10 cellular contexts compared by ENCODE assay signal in genomic region chr7:54705436-54705835, GRCh38. TPM values are rescaled to one million over a fixed set of nuclear protein-coding genes. Genes with fewer than 3 reads are reported as not detected.
DNase-seq lines count a peak whose midpoint lies in the region; ATAC-seq and TF ChIP-seq lines count a peak whose summit lies in the region.
"Had no signal": no experiment of that assay in that cellular context is flagged by ENCODE, and none has a peak within 500 bp of the region (broad histone marks: within the 10 kb centered on the region; RNA-seq: fewer than 3 reads in every experiment).

No MANE protein-coding gene starts in this region.

- peaks cover 11% of the 10 kb centered on the region for H3K27me3 Mint-ChIP-seq in Caco-2 (ENCODE audit: insufficient read depth, unreplicated experiment)

- H3K79me2 ChIP-seq in hepatocyte = no peaks in the 10 kb centered on the region

- no peaks in the 10 kb centered on the region for H3K9me3 Mint-ChIP-seq in Caco-2 (ENCODE audit: unreplicated experiment)

- no peaks in the 10 kb centered on the region for H4K20me1 ChIP-seq in hepatocyte (ENCODE audit: insufficient read depth, poor library complexity, severe bottlenecking)

- no TSS peak for BruUV-seq in Caco-2 (replicated peaks; lab: Mats Ljungman, UMichigan)

- H2AFZ ChIP-seq in hepatocyte = no peak overlapping the region

- H3K4me1 Mint-ChIP-seq in Caco-2 (ENCODE audit: low read depth, unreplicated experiment) = no peaks in the 10 kb centered on the region

- H3K27ac Mint-ChIP-seq in Caco-2 (ENCODE audit: unreplicated experiment) = no peak overlapping the region

- no peak for ATAC-seq in GM19328 (IDR thresholded peaks at IDR 0.05; ENCODE audit: unreplicated experiment)
- ATAC-seq in GM19452 (IDR thresholded peaks at IDR 0.05; ENCODE audit: unreplicated experiment) = no peak

- no peak for TF ChIP-seq CTCF in GM12865 (IDR thresholded peaks at IDR 0.05; ENCODE audit: insufficient read depth, low read depth, low read length, missing control alignments)
- TF ChIP-seq CTCF in hepatocyte (IDR thresholded peaks at IDR 0.05; ENCODE audit: poor library complexity) = no peak
- no peak for TF ChIP-seq CTCF in Caco-2 (IDR thresholded peaks at IDR 0.05; ENCODE audit: insufficient read depth in 1 of 2, low read depth in 1 of 2, low read length in 1 of 2, severe bottlenecking in 1 of 2, unreplicated experiment in 1 of 2)

- CTCF ChIA-PET in Caco-2 (lab: Charles Lee) = no interaction called here

- no peak overlapping the region for H3K4me3 ChIP-seq in GM12865 (ENCODE audit: low read depth, low read length)
- H3K4me3 ChIP-seq in hepatocyte = no peak overlapping the region
- no peak overlapping the region for H3K4me3 ChIP-seq in Caco-2 (ENCODE audit: low read depth, low read length)

- DNase-seq in GM12865 (ENCODE audit: low read depth) (peak; percentile 11), LoVo (ENCODE audit: low spot score) (peak; percentile 90), amniotic epithelial cell (ENCODE audit: low read depth) (peak; percentile 5), mucosa of gallbladder (ENCODE audit: low spot score) (peak; percentile 65), hepatocyte (ENCODE audit: low spot score) (no peak), Caco-2 (no peak)
- DNase-seq: activated naive CD4-positive, alpha-beta T cell; NCI-H1048 had no signal

- peaks cover 3% of the 10 kb centered on the region for H3K9me3 ChIP-seq in hepatocyte (ENCODE audit: low read depth)
- no peaks in the 10 kb centered on the region for H3K9me3 ChIP-seq in Caco-2

- no peaks in the 10 kb centered on the region for H3K9me2 ChIP-seq in hepatocyte (replicated peaks; ENCODE audit: insufficient read depth)

- no peaks in the 10 kb centered on the region for H3K36me3 Mint-ChIP-seq in Caco-2 (ENCODE audit: insufficient read depth, unreplicated experiment)

- intact Hi-C loops in Caco-2 (cut with micrococcal nuclease; ENCODE audit: unreplicated experiment) = no loop called here

- no peak overlapping the region for H3K27ac ChIP-seq in hepatocyte

- H3K4me1 ChIP-seq in hepatocyte (ENCODE audit: insufficient read depth) (no peaks in the 10 kb centered on the region), Caco-2 (no peaks in the 10 kb centered on the region)

- WGBS in hepatocyte (ENCODE audit: low lambda C conversion rate, missing lambda C conversion rate) = 78% methylated on average over 4 of the region's 4 CpGs

- no peak overlapping the region for H3K4me2 ChIP-seq in hepatocyte

- H3K4me3 Mint-ChIP-seq in Caco-2 (ENCODE audit: unreplicated experiment) = no peak overlapping the region

- POLR2A ChIA-PET in Caco-2 (lab: Charles Lee) = no interaction called here

- H3K36me3 ChIP-seq in hepatocyte (replicated peaks; ENCODE audit: insufficient read depth, low read depth) (no peaks in the 10 kb centered on the region), Caco-2 (ENCODE audit: control insufficient read depth, insufficient read depth, low read length) (no peaks in the 10 kb centered on the region)

- no peaks in the 10 kb centered on the region for H3K27me3 ChIP-seq in hepatocyte
- no peaks in the 10 kb centered on the region; the same call in 1 of the 2 replicates for H3K27me3 ChIP-seq in Caco-2 (replicated peaks; ENCODE audit: control insufficient read depth, insufficient read depth, low read length)

RNA-seq across cellular contexts. Expression of gene SEC61G, which starts 53.6 kb away (rescaled TPM):
- total RNA-seq in mucosa of gallbladder = 91.8 TPM
- total RNA-seq in hepatocyte = 1,101 and 1,370 TPM in 2 replicates
- polyA plus RNA-seq in hepatocyte = 444 and 460 TPM in 2 replicates
- total RNA-seq in Caco-2 (2022) = 189 and 195 TPM in 2 replicates

Comparison
In these comparisons a context has a peak if more than half of its experiments do, and no peak if none do; other contexts are left out.
1. DNase-seq: peak in GM12865 (single experiment), LoVo (single experiment), amniotic epithelial cell (single experiment) and mucosa of gallbladder (single experiment); none in hepatocyte (single experiment) and Caco-2 (0 of 2).